Comparison of ENCODE assay signal across 8 cellular contexts in the genomic region with DNA sequence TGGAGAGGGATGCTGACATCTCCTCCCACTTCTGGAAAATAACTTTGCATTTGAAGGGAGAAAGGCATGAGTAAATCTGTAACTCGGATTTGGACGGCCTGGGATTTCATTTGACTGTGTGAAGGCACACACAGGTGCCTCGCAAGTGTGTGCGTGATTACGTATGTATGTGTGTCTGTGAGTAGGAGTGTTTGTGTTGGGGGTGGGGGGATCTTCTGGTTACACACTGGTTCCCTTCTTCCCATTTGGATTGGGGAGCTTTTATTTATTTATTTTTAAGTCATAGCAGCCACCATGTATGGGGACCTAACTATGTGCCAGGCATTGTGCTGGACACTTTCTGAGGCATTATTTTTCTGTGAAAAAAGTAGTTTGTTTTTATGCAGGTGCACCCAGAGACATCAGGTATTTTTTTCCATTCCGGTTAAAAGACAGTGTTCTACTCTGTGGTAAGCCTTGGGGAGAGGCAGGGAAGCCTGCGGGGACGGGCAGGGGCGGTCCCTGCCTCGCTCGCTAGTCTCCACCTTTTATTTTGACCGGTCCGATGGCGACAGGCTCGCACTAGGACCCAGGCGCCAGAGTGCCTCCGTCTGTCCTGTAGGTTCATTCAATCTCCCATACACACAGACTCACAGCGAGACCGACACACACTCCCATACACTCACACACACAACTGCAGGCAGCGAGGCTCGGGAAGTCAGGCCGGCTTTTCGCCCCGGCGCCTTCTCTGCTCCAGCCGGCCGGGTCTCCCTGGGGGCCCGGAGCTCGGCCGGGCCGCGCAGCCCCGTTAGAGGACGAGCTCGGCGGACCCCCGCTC. TPM values are rescaled to one million over a fixed set of nuclear protein-coding genes. Genes with fewer than 3 reads are reported as not detected.
DNase-seq lines count a peak whose midpoint lies in the region; ATAC-seq and TF ChIP-seq lines count a peak whose summit lies in the region.

TSS of gene MXI1 (plus strand) at position 618 of the 817 bp plus-strand sequence. CDS start 204 bp downstream, outside the sequence.

- H3K9me3 ChIP-seq in SJSA1 (replicated peaks), result no peaks in the 10 kb centered on the region; the same call in 1 of the 2 replicates
- H3K9me3 ChIP-seq in parathyroid adenoma (ENCODE audit: control insufficient read depth, low read length), result no peaks in the 10 kb centered on the region

- DNase-seq in HuH-7.5 (ENCODE audit: low spot score) (peak; percentile 91), SJSA1 (ENCODE audit: low read depth in 1 of 2, low spot score in 2 of 2) (peak; percentile 46 to 68), astrocyte of the cerebellum (ENCODE audit: low read depth) (peak; percentile 57), left ventricle myocardium superior (peak; percentile 83), NCI-H1436 (lab: John Stamatoyannopoulos, UW) (no peak)

- peak within 1 kb of the TSS; percentile 84 for H3K4me2 ChIP-seq in parathyroid adenoma (ENCODE audit: low read length)

- ATAC-seq in GM21825 (IDR thresholded peaks at IDR 0.05; ENCODE audit: unreplicated experiment) (peak; percentile 51), left ventricle myocardium superior (peak; percentile 28)

- no peak for TF ChIP-seq CTCF in astrocyte of the cerebellum (IDR thresholded peaks at IDR 0.05; ENCODE audit: low read depth, low read length, missing control alignments)
- no peak for TF ChIP-seq CTCF in parathyroid adenoma (IDR thresholded peaks at IDR 0.05)

- peak within 1 kb of the TSS; percentile 82 for H2AFZ ChIP-seq in parathyroid adenoma

- no peak within 1 kb of the TSS for H3K9ac ChIP-seq in parathyroid adenoma

- in situ Hi-C loops in astrocyte of the cerebellum (cut with HindIII; ENCODE audit: low sequenced_read_pairs), result no loop called here

- H3K4me1 ChIP-seq in SJSA1 (replicated peaks), result peaks cover 7% of the 10 kb centered on the region; the same call in 1 of the 2 replicates
- H3K4me1 ChIP-seq in parathyroid adenoma, result peaks cover 7% of the 10 kb centered on the region

- intact Hi-C loops in left ventricle myocardium superior (cut with micrococcal nuclease), result loop anchor here (5.0 kb wide), 1 partner anchor 70 kb away; no protein-coding TSS in a partner anchor

- no peaks in the 10 kb centered on the region for H3K36me3 ChIP-seq in SJSA1
- H3K36me3 ChIP-seq in parathyroid adenoma (ENCODE audit: control insufficient read depth, insufficient read depth, low read length), result no peaks in the 10 kb centered on the region

- H3K79me2 ChIP-seq in parathyroid adenoma, result no peaks in the 10 kb centered on the region

- H3K27me3 ChIP-seq in SJSA1 (replicated peaks) (no peaks in the 10 kb centered on the region), parathyroid adenoma (ENCODE audit: control insufficient read depth, insufficient read depth, low read length) (no peaks in the 10 kb centered on the region)

- H3K4me3 ChIP-seq in GM08714 (ENCODE audit: low read length), result peak within 1 kb of the TSS; percentile 67
- peak within 1 kb of the TSS; percentile 51 for H3K4me3 ChIP-seq in SJSA1
- H3K4me3 ChIP-seq in astrocyte of the cerebellum (ENCODE audit: low read depth, low read length), result peak within 1 kb of the TSS; percentile 70
- H3K4me3 ChIP-seq in parathyroid adenoma (ENCODE audit: low read depth, low read length), result peak within 1 kb of the TSS; percentile 75

- H3K27ac ChIP-seq in SJSA1 (no peak within 1 kb of the TSS), parathyroid adenoma (peak within 1 kb of the TSS; percentile 68)

RNA-seq across cellular contexts. Expression of gene MXI1, which starts in this region (rescaled TPM):
- 1.4 and 4.3 TPM in 2 replicates for total RNA-seq in SJSA1 (2014; rRNA removed; shearing (Covaris generic))
- 79.8 TPM for total RNA-seq in left ventricle myocardium superior

Comparison
In these comparisons a context has a peak if more than half of its experiments do, and no peak if none do; other contexts are left out.
1. RNA of gene MXI1 (total RNA-seq): 79.8 TPM in left ventricle myocardium superior (single experiment); 1.4 to 4.3 TPM in SJSA1; every median in the first group is over 10 times any median in the second.
2. Peak in every context shown above with its lines, with median percentiles within 50 percentile points of each other: H3K4me3 ChIP-seq.